Comparison of ENCODE assay signal across 11 cellular contexts in genomic region chr4:153512952-153513500, GRCh38. TPM values are rescaled to one million over a fixed set of nuclear protein-coding genes. Genes with fewer than 3 reads are reported as not detected.
DNase-seq lines count a peak whose midpoint lies in the region; ATAC-seq and TF ChIP-seq lines count a peak whose summit lies in the region.
"Had no signal": no experiment of that assay in that cellular context is flagged by ENCODE, and none has a peak within 500 bp of the region (broad histone marks: within the 10 kb centered on the region; RNA-seq: fewer than 3 reads in every experiment).

No MANE protein-coding gene starts in this region.

- peaks cover 35% of the 10 kb centered on the region for H3F3A ChIP-seq in SU-DHL-6 (ENCODE audit: insufficient read depth)

- H3K9me3 ChIP-seq in SU-DHL-6 (ENCODE audit: insufficient read depth, low read length), result no peaks in the 10 kb centered on the region
- H3K9me3 ChIP-seq in right atrium auricular region, result no peaks in the 10 kb centered on the region
- no peaks in the 10 kb centered on the region for H3K9me3 ChIP-seq in stomach smooth muscle (ENCODE audit: control insufficient read depth in 2 of 2, low read length in 2 of 2)
- H3K9me3 ChIP-seq: upper lobe of left lung had no signal

- H3K79me2 ChIP-seq in SU-DHL-6 (ENCODE audit: insufficient read depth, low read length), result peaks cover 100% of the 10 kb centered on the region

- H4K20me1 ChIP-seq in SU-DHL-6 (ENCODE audit: low read depth, low read length), result peaks cover 54% of the 10 kb centered on the region

- peak overlapping the region; percentile 50 for H3K27ac Mint-ChIP-seq in activated CD8-positive, alpha-beta T cell treated with anti-CD3 and anti-CD28 coated beads for 36 hours
- no peak overlapping the region for H3K27ac Mint-ChIP-seq in activated CD8-positive, alpha-beta T cell treated with anti-CD3 and anti-CD28 coated beads, Interleukin-2, amount 10 ng/mL, durations not matched to agents 7 days and 5 days

- no peak overlapping the region for H2AFZ ChIP-seq in SU-DHL-6 (ENCODE audit: low read depth, low read length, severe bottlenecking)

- peaks cover 55% of the 10 kb centered on the region for H3K36me3 Mint-ChIP-seq in activated CD8-positive, alpha-beta T cell treated with anti-CD3 and anti-CD28 coated beads for 36 hours (ENCODE audit: low read depth)
- peaks cover 53% of the 10 kb centered on the region for H3K36me3 Mint-ChIP-seq in activated CD8-positive, alpha-beta T cell treated with anti-CD3 and anti-CD28 coated beads, Interleukin-2, amount 10 ng/mL, durations not matched to agents 7 days and 5 days (ENCODE audit: low read depth)

- H3K4me1 ChIP-seq in right atrium auricular region (peaks cover 0 to 38% of the 10 kb centered on the region in 2 donors), stomach smooth muscle (ENCODE audit: control insufficient read depth, insufficient read depth, low read length) (peaks cover 11% of the 10 kb centered on the region)

- no peak for ATAC-seq in activated CD8-positive, alpha-beta T cell treated with anti-CD3 and anti-CD28 coated beads for 36 hours
- ATAC-seq in activated CD8-positive, alpha-beta T cell treated with anti-CD3 and anti-CD28 coated beads, Interleukin-2, amount 10 ng/mL, durations not matched to agents 7 days and 5 days, result no peak
- no peak for ATAC-seq in GM21360 (IDR thresholded peaks at IDR 0.05; ENCODE audit: unreplicated experiment)

- H3K4me1 Mint-ChIP-seq in activated CD8-positive, alpha-beta T cell treated with anti-CD3 and anti-CD28 coated beads for 36 hours (ENCODE audit: low read depth), result peaks cover 68% of the 10 kb centered on the region
- peaks cover 39% of the 10 kb centered on the region for H3K4me1 Mint-ChIP-seq in activated CD8-positive, alpha-beta T cell treated with anti-CD3 and anti-CD28 coated beads, Interleukin-2, amount 10 ng/mL, durations not matched to agents 7 days and 5 days (ENCODE audit: low read depth)

- no peak overlapping the region for H3K4me3 ChIP-seq in SU-DHL-6 (ENCODE audit: insufficient read depth, low read length, poor library complexity, severe bottlenecking)
- no peak overlapping the region for H3K4me3 ChIP-seq in right atrium auricular region
- no peak overlapping the region for H3K4me3 ChIP-seq in stomach smooth muscle (ENCODE audit: low read length in 2 of 2)
- H3K4me3 ChIP-seq: upper lobe of left lung had no signal

- H3K36me3 ChIP-seq in SU-DHL-6 (ENCODE audit: low read length) (peaks cover 45% of the 10 kb centered on the region), right atrium auricular region (no peaks in the 10 kb centered on the region), stomach smooth muscle (ENCODE audit: control insufficient read depth in 2 of 2, insufficient read depth in 2 of 2, low read length in 2 of 2) (no peaks in the 10 kb centered on the region)
- H3K36me3 ChIP-seq: upper lobe of left lung had no signal

- POLR2A ChIA-PET in activated CD8-positive, alpha-beta T cell treated with anti-CD3 and anti-CD28 coated beads for 36 hours (lab: Charles Lee), result interaction anchor here (0.5 to 2.2 kb wide), 7 partner anchors 11 to 1244 kb away, joined by 3 to 9 read pairs (median 3); partner anchors contain the start of gene TMEM131L
- POLR2A ChIA-PET in activated CD8-positive, alpha-beta T cell treated with anti-CD3 and anti-CD28 coated beads, Interleukin-2, amount 10 ng/mL, durations not matched to agents 7 days and 5 days (lab: Charles Lee), result interaction anchor here (0.5 to 0.6 kb wide), 3 partner anchors 58 to 973 kb away, joined by 3 to 4 read pairs (median 3); no protein-coding TSS in a partner anchor

- DNase-seq in activated CD8-positive, alpha-beta T cell treated with anti-CD3 and anti-CD28 coated beads for 36 hours, result no peak
- DNase-seq in activated CD8-positive, alpha-beta T cell treated with anti-CD3 and anti-CD28 coated beads, Interleukin-2, amount 10 ng/mL, durations not matched to agents 7 days and 5 days, result no peak
- DNase-seq in right atrium auricular region (ENCODE audit: low spot score), result no peak
- DNase-seq in NCI-H345 (lab: John Stamatoyannopoulos, UW), result no peak
- DNase-seq in NCI-H748 treated with DMSO at 0.1 percent for 48 hours (lab: John Stamatoyannopoulos, UW), result no peak
- DNase-seq: GF-D8; stimulated activated CD4-positive, alpha-beta T cell treated with anti-CD3 and anti-CD28 coated beads, Interleukin-4, amount 100 ng/mL, for 1 hour; upper lobe of left lung had no signal

- H3K27me3 ChIP-seq in SU-DHL-6 (ENCODE audit: low read length) (no peaks in the 10 kb centered on the region), right atrium auricular region (no peaks in the 10 kb centered on the region), stomach smooth muscle (ENCODE audit: control insufficient read depth in 1 of 2, insufficient read depth in 2 of 2, low read length in 2 of 2) (no peaks in the 10 kb centered on the region)
- H3K27me3 ChIP-seq: upper lobe of left lung had no signal

- no peak overlapping the region for H3K4me2 ChIP-seq in SU-DHL-6 (ENCODE audit: low read depth, low read length, poor library complexity, severe bottlenecking)

- no peak overlapping the region for H3K9ac ChIP-seq in SU-DHL-6 (ENCODE audit: low read length)
- no peak overlapping the region for H3K9ac ChIP-seq in stomach smooth muscle (ENCODE audit: low read length in 2 of 2)

- no peaks in the 10 kb centered on the region for H3K9me2 ChIP-seq in SU-DHL-6 (replicated peaks; ENCODE audit: insufficient read depth, low read length)

- no peaks in the 10 kb centered on the region for H3K27me3 Mint-ChIP-seq in activated CD8-positive, alpha-beta T cell treated with anti-CD3 and anti-CD28 coated beads for 36 hours
- H3K27me3 Mint-ChIP-seq in activated CD8-positive, alpha-beta T cell treated with anti-CD3 and anti-CD28 coated beads, Interleukin-2, amount 10 ng/mL, durations not matched to agents 7 days and 5 days (ENCODE audit: low read depth), result no peaks in the 10 kb centered on the region

- TF ChIP-seq CTCF in activated CD8-positive, alpha-beta T cell treated with anti-CD3 and anti-CD28 coated beads for 36 hours (IDR thresholded peaks at IDR 0.05), result no peak
- TF ChIP-seq CTCF in SU-DHL-6 (IDR thresholded peaks at IDR 0.05; ENCODE audit: insufficient read depth, low read length, poor library complexity, severe bottlenecking) (no peak), right atrium auricular region (IDR thresholded peaks at IDR 0.05) (no peak)

- CTCF ChIA-PET in activated CD8-positive, alpha-beta T cell treated with anti-CD3 and anti-CD28 coated beads for 36 hours (lab: Charles Lee), result interaction anchor here (0.9 to 3.2 kb wide), 6 partner anchors 9 to 59 kb away, joined by 3 to 8 read pairs (median 4); no protein-coding TSS in a partner anchor
- CTCF ChIA-PET in activated CD8-positive, alpha-beta T cell treated with anti-CD3 and anti-CD28 coated beads, Interleukin-2, amount 10 ng/mL, durations not matched to agents 7 days and 5 days (lab: Charles Lee), result interaction anchor here (0.8 to 2.1 kb wide), 4 partner anchors 15 to 168 kb away, joined by 3 to 10 read pairs (median 4); partner anchors contain the start of gene MND1

- H3K27ac ChIP-seq in SU-DHL-6 (ENCODE audit: low read depth, low read length), result peak overlapping the region; percentile 13; the same call in 1 of the 2 replicates
- peak overlapping the region; percentile 50 for H3K27ac ChIP-seq in right atrium auricular region
- peak overlapping the region; percentile 12 for H3K27ac ChIP-seq in stomach smooth muscle (ENCODE audit: low read length)
- H3K27ac ChIP-seq: upper lobe of left lung had no signal

- H3K4me3 Mint-ChIP-seq in activated CD8-positive, alpha-beta T cell treated with anti-CD3 and anti-CD28 coated beads for 36 hours, result no peak overlapping the region
- no peak overlapping the region for H3K4me3 Mint-ChIP-seq in activated CD8-positive, alpha-beta T cell treated with anti-CD3 and anti-CD28 coated beads, Interleukin-2, amount 10 ng/mL, durations not matched to agents 7 days and 5 days

- H3K9me3 Mint-ChIP-seq in activated CD8-positive, alpha-beta T cell treated with anti-CD3 and anti-CD28 coated beads for 36 hours, result peaks cover 4% of the 10 kb centered on the region
- H3K9me3 Mint-ChIP-seq in activated CD8-positive, alpha-beta T cell treated with anti-CD3 and anti-CD28 coated beads, Interleukin-2, amount 10 ng/mL, durations not matched to agents 7 days and 5 days (ENCODE audit: insufficient read depth), result peaks cover 5% of the 10 kb centered on the region

- intact Hi-C loops in activated CD8-positive, alpha-beta T cell treated with anti-CD3 and anti-CD28 coated beads for 36 hours (cut with micrococcal nuclease), result no loop called here

RNA-seq across cellular contexts. Expression of gene TMEM131L, which starts 46.9 kb away (rescaled TPM):
- total RNA-seq in activated CD8-positive, alpha-beta T cell treated with anti-CD3 and anti-CD28 coated beads for 36 hours, result 10 to 100 TPM; 51.7 to 52.4 TPM
- total RNA-seq in activated CD8-positive, alpha-beta T cell treated with anti-CD3 and anti-CD28 coated beads, Interleukin-2, amount 10 ng/mL, durations not matched to agents 7 days and 5 days, result 10 to 100 TPM; 54.9 to 58.4 TPM
- 10 to 100 TPM; 10.9 to 15.4 TPM for total RNA-seq in right atrium auricular region
